ENCODE assay signal across 10 cellular contexts in the genomic region with DNA sequence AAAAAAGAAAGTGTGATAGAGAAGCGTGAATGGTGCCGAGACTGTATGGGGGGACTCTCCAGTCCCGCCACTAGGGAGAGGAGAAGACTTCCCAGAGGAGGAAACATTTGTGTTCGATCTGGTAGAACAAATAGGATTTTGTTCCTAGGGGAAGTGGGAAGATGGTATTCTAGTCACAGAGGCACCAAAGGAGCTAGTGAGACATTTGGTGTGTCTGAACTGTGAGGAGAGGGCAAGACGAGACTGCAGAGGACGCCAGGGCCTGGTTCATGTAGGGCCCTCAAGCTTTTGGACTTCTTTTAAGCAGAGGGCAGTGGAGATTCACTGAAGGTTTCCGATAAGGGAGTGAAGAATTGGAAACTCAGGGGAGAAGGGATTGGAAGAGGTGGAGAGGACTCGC. TPM values are rescaled to one million over a fixed set of nuclear protein-coding genes. Genes with fewer than 3 reads are reported as not detected.
DNase-seq lines count a peak whose midpoint lies in the region; ATAC-seq and TF ChIP-seq lines count a peak whose summit lies in the region.
"Had no signal": no experiment of that assay in that cellular context is flagged by ENCODE, and none has a peak within 500 bp of the region (broad histone marks: within the 10 kb centered on the region; RNA-seq: fewer than 3 reads in every experiment).

No MANE protein-coding gene starts in this region.

- H3K27ac Mint-ChIP-seq in activated T-cell treated with anti-CD3 and anti-CD28 coated beads, Interleukin-2, amount 50 U/mL, for 24 hours, result peak overlapping the region; percentile 99

- peak overlapping the region; percentile 80 for H3K4me3 Mint-ChIP-seq in activated T-cell treated with anti-CD3 and anti-CD28 coated beads, Interleukin-2, amount 50 U/mL, for 24 hours

- TF ChIP-seq POLR2A in thyroid gland (IDR thresholded peaks at IDR 0.05), result no peak

- no peak for DNase-seq in activated T-cell treated with anti-CD3 and anti-CD28 coated beads, Interleukin-2, amount 50 U/mL, for 24 hours
- DNase-seq in activated T-cell treated with anti-CD3 and anti-CD28 coated beads for 4 hours, result no peak
- DNase-seq in ascending aorta (ENCODE audit: low spot score in 2 of 2), result no peak
- no peak for DNase-seq in thyroid gland
- DNase-seq in cerebellar cortex (ENCODE audit: low spot score), result no peak
- DNase-seq in KG1 (lab: John Stamatoyannopoulos, UW), result no peak
- DNase-seq: AML-193 had no signal

- TF ChIP-seq CTCF in ascending aorta (IDR thresholded peaks at IDR 0.05) (no peak), thyroid gland (IDR thresholded peaks at IDR 0.05) (no peak)

- H3K4me1 ChIP-seq in ascending aorta, result peaks cover 40 to 56% of the 10 kb centered on the region in 2 donors
- peaks cover 59% of the 10 kb centered on the region for H3K4me1 ChIP-seq in mesodermal cell (ENCODE audit: control insufficient read depth, insufficient read depth, low read length, poor library complexity, severe bottlenecking)
- peaks cover 49 to 70% of the 10 kb centered on the region in 2 donors for H3K4me1 ChIP-seq in thyroid gland

- H3K36me3 ChIP-seq in ascending aorta (peaks cover 15 to 29% of the 10 kb centered on the region in 2 donors), mesodermal cell (ENCODE audit: control insufficient read depth, insufficient read depth, low read length) (peaks cover 46% of the 10 kb centered on the region), thyroid gland (peaks cover under 1 to 2% of the 10 kb centered on the region in 2 donors)

- peaks cover 86% of the 10 kb centered on the region for H3K4me1 Mint-ChIP-seq in activated T-cell treated with anti-CD3 and anti-CD28 coated beads, Interleukin-2, amount 50 U/mL, for 24 hours (ENCODE audit: low read depth)

- H3K27ac ChIP-seq in ascending aorta (peak overlapping the region; percentile 99), mesodermal cell (ENCODE audit: low read depth, low read length, severe bottlenecking) (peak overlapping the region; percentile 91), thyroid gland (peak overlapping the region; percentile 42 to 99 (median 97))

- H3K4me3 ChIP-seq in ascending aorta (peak overlapping the region in 1 of 2 donors; percentile 38), mesodermal cell (ENCODE audit: extremely low read depth, insufficient read depth, low read length, poor library complexity, severe bottlenecking) (no peak overlapping the region), thyroid gland (replicated peaks in 1 of 3) (no peak overlapping the region)

- H3K9me3 ChIP-seq in ascending aorta (no peaks in the 10 kb centered on the region), mesodermal cell (ENCODE audit: control insufficient read depth, low read length) (no peaks in the 10 kb centered on the region), thyroid gland (no peaks in the 10 kb centered on the region)

- no peak for ATAC-seq in HG03439 (IDR thresholded peaks at IDR 0.05; ENCODE audit: unreplicated experiment)
- ATAC-seq: HepG2 had no signal

- no peaks in the 10 kb centered on the region for H3K27me3 Mint-ChIP-seq in activated T-cell treated with anti-CD3 and anti-CD28 coated beads, Interleukin-2, amount 50 U/mL, for 24 hours

- H3K36me3 Mint-ChIP-seq in activated T-cell treated with anti-CD3 and anti-CD28 coated beads, Interleukin-2, amount 50 U/mL, for 24 hours (ENCODE audit: low read depth), result peaks cover 76% of the 10 kb centered on the region

- no peaks in the 10 kb centered on the region for H3K9me3 Mint-ChIP-seq in activated T-cell treated with anti-CD3 and anti-CD28 coated beads, Interleukin-2, amount 50 U/mL, for 24 hours

- intact Hi-C loops in ascending aorta (cut with DNase I) (no loop called here), thyroid gland (cut with DNase I) (no loop called here)

- WGBS in mesodermal cell (ENCODE audit: insufficient coverage in 2 of 2), 2 experiments, result 81 to 83% methylated on average over 7 to 8 of the region's 8 CpGs
- 75 to 85% methylated on average over 8 of the region's 8 CpGs for WGBS in thyroid gland, 2 donors

- H3K27me3 ChIP-seq in ascending aorta (no peaks in the 10 kb centered on the region), thyroid gland (no peaks in the 10 kb centered on the region)

RNA-seq across cellular contexts. Expression of gene BTBD19, which starts 2.9 kb away (rescaled TPM):
- total RNA-seq in ascending aorta (15.1 TPM), thyroid gland (10 to 100 TPM in 2 of 4 donors, 1 to 10 TPM in 2; 7.3 to 14.9 (median 9.2) TPM)
- 7.2 TPM for polyA plus RNA-seq in mesodermal cell (2013, experiment 1 of 2)
- 5.3 TPM for polyA plus RNA-seq in mesodermal cell (2013, experiment 2 of 2)

RNA-seq across cellular contexts. Expression of gene DYNLT4, which starts 4.1 kb away (rescaled TPM):
- not detected for total RNA-seq in ascending aorta
- not detected for polyA plus RNA-seq in mesodermal cell (2013, experiment 1 of 2)
- not detected for polyA plus RNA-seq in mesodermal cell (2013, experiment 2 of 2)
- total RNA-seq in thyroid gland, result 1 to 10 TPM in 1 of 4 donors, under 1 TPM in 1, not detected in 2; 0.67 to 1.0 TPM
- polyA plus RNA-seq: HepG2 had no signal

RNA-seq across cellular contexts. Expression of gene PLK3, which starts 11.1 kb away (rescaled TPM):
- 107 TPM for total RNA-seq in ascending aorta
- polyA plus RNA-seq in mesodermal cell (2013, experiment 1 of 2), result 24.7 TPM
- polyA plus RNA-seq in mesodermal cell (2013, experiment 2 of 2), result 19.3 TPM
- total RNA-seq in thyroid gland, result 10 to 100 TPM in 3 of 4 donors, 1 to 10 TPM in 1; 7.4 to 18.4 (median 13.6) TPM

RNA-seq across cellular contexts. Expression of gene BEST4, which starts 23.3 kb away (rescaled TPM):
- not detected for total RNA-seq in ascending aorta
- polyA plus RNA-seq in mesodermal cell (2013, experiment 1 of 2), result 0.26 TPM
- 0.40 TPM for polyA plus RNA-seq in mesodermal cell (2013, experiment 2 of 2)
- under 1 TPM in 2 of 4 donors, not detected in 2; 0.42 to 0.56 TPM for total RNA-seq in thyroid gland

RNA-seq across cellular contexts. Expression of gene PTCH2, which starts 31.8 kb away (rescaled TPM):
- total RNA-seq in ascending aorta (not detected), thyroid gland (1 to 10 TPM in 1 of 4 donors, under 1 TPM in 3; 0.15 to 1.0 (median 0.52) TPM)
- polyA plus RNA-seq in mesodermal cell (2013, experiment 1 of 2), result 2.7 TPM
- polyA plus RNA-seq in mesodermal cell (2013, experiment 2 of 2), result 6.1 TPM
